In the genomic region with DNA sequence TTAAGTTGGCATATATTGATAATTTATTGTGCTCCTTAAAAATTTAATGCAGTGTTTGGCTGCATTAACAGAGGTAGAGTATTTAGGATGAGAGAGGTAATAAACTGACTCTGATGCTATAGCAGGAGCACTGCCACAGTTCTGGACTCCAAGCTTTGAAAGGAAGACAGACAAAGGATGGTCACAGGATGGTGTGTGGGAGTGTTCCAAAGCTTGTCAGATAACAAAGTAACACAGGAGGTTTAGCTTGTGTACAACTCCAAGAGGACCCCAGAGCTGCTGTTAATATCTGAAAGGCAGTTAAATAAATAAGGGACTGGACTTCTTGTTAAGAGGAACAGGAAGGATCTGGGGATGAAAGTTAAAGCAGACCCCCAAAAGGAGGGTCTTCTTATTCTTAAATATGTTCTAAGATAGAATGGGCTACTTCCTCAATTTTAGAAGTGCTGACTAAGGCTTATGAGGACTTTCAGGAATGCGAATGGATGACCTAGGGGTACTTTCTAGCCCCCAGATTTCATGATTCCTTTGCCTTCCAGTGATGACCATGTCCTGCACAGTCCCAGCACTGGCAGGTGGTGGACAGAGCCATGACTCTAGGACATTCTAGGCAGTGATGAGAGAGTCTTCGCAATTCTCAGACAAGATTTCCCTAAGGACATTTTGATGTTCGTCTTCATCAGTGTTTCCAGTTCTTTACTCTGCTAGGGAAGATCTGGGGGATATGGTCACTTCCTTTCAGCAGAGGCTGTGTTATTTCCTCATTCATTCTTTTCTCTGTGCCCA, we compare ENCODE assay signal across 2 cellular contexts.
TF ChIP-seq lines count a peak whose summit lies in the region.

No MANE protein-coding gene starts in this region.

TF ChIP-seq in GM23338, 12 proteins besides CTCF, POLR2A, EP300 and RAD21:
- TF ChIP-seq ZNF114 (CRISPR knock-in tag; IDR thresholded peaks at IDR 0.05), result no peak
- TF ChIP-seq ZNF331 (CRISPR knock-in tag; IDR thresholded peaks at IDR 0.05; ENCODE audit: low read depth), result no peak
- TF ChIP-seq, protein P1, sequence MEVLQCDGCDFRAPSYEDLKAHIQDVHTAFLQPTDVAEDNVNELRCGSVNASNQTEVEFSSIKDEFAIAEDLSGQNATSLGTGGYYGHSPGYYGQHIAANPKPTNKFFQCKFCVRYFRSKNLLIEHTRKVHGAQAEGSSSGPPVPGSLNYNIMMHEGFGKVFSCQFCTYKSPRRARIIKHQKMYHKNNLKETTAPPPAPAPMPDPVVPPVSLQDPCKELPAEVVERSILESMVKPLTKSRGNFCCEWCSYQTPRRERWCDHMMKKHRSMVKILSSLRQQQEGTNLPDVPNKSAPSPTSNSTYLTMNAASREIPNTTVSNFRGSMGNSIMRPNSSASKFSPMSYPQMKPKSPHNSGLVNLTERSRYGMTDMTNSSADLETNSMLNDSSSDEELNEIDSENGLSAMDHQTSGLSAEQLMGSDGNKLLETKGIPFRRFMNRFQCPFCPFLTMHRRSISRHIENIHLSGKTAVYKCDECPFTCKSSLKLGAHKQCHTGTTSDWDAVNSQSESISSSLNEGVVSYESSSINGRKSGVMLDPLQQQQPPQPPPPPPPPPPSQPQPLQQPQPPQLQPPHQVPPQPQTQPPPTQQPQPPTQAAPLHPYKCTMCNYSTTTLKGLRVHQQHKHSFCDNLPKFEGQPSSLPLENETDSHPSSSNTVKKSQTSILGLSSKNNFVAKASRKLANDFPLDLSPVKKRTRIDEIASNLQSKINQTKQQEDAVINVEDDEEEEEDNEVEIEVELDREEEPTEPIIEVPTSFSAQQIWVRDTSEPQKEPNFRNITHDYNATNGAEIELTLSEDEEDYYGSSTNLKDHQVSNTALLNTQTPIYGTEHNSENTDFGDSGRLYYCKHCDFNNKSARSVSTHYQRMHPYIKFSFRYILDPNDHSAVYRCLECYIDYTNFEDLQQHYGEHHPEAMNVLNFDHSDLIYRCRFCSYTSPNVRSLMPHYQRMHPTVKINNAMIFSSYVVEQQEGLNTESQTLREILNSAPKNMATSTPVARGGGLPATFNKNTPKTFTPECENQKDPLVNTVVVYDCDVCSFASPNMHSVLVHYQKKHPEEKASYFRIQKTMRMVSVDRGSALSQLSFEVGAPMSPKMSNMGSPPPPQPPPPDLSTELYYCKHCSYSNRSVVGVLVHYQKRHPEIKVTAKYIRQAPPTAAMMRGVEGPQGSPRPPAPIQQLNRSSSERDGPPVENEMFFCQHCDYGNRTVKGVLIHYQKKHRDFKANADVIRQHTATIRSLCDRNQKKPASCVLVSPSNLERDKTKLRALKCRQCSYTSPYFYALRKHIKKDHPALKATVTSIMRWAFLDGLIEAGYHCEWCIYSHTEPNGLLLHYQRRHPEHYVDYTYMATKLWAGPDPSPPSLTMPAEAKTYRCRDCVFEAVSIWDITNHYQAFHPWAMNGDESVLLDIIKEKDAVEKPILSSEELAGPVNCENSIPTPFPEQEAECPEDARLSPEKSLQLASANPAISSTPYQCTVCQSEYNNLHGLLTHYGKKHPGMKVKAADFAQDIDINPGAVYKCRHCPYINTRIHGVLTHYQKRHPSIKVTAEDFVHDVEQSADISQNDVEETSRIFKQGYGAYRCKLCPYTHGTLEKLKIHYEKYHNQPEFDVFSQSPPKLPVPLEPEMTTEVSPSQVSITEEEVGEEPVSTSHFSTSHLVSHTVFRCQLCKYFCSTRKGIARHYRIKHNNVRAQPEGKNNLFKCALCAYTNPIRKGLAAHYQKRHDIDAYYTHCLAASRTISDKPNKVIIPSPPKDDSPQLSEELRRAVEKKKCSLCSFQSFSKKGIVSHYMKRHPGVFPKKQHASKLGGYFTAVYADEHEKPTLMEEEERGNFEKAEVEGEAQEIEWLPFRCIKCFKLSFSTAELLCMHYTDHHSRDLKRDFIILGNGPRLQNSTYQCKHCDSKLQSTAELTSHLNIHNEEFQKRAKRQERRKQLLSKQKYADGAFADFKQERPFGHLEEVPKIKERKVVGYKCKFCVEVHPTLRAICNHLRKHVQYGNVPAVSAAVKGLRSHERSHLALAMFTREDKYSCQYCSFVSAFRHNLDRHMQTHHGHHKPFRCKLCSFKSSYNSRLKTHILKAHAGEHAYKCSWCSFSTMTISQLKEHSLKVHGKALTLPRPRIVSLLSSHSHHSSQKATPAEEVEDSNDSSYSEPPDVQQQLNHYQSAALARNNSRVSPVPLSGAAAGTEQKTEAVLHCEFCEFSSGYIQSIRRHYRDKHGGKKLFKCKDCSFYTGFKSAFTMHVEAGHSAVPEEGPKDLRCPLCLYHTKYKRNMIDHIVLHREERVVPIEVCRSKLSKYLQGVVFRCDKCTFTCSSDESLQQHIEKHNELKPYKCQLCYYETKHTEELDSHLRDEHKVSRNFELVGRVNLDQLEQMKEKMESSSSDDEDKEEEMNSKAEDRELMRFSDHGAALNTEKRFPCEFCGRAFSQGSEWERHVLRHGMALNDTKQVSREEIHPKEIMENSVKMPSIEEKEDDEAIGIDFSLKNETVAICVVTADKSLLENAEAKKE (CRISPR knock-in tag; IDR thresholded peaks at IDR 0.05), result no peak
- TF ChIP-seq, protein P2, sequence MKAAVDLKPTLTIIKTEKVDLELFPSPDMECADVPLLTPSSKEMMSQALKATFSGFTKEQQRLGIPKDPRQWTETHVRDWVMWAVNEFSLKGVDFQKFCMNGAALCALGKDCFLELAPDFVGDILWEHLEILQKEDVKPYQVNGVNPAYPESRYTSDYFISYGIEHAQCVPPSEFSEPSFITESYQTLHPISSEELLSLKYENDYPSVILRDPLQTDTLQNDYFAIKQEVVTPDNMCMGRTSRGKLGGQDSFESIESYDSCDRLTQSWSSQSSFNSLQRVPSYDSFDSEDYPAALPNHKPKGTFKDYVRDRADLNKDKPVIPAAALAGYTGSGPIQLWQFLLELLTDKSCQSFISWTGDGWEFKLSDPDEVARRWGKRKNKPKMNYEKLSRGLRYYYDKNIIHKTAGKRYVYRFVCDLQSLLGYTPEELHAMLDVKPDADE (IDR thresholded peaks at IDR 0.05), result no peak
- no peak for TF ChIP-seq EZH2 (IDR thresholded peaks at IDR 0.05; ENCODE audit: low read depth, unreplicated experiment)

TF ChIP-seq in H1, 55 proteins besides CTCF, POLR2A, EP300 and RAD21:
- TF ChIP-seq BACH1 (IDR thresholded peaks at IDR 0.05; ENCODE audit: low read length) (0 out of 2 replicates have a peak, but pooled peaks have one; percentile 36), CBX5 (IDR thresholded peaks at IDR 0.05; ENCODE audit: low read depth, low read length) (no peak), MAFK (IDR thresholded peaks at IDR 0.05; ENCODE audit: low read depth, low read length) (peak; percentile 60; the same call in 1 of the 2 replicates)
